1 cellular context compared by ENCODE assay signal in the genomic region with DNA sequence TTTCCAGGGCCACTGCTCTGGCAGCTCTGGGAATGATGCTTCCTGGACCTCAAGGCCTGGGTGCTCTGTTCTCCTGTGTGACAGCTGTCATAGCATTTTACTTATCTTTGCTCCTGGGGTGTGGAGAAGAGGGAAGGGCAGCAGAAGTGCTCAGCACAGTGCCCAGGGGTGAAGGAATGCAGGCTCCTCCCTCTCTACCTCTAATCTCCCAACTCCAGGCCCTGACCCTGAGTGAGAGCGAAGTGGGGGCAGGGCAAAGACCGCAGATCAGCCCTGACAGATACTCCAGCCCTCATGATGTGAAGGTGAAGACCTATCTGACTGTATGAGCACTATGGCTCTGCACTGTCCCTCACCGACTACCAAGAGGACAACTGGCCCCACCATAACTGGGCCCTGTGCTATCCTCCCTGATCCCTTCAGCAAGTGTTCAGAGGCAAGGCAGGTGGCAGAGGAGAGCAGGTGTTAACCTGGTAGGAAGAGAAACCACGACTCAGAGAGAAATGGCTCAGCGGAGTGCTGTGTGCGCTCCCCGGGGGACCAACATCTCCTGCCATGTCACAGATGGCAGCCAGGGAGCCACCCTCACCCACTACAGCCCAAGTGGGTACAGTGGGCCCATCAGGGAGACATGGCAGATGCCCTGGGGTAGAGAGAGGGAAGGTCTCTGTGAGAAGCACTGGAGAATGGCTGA.
A peak's percentile ranks its signal among the peaks of the same experiment; 100 is the strongest.
TF ChIP-seq lines count a peak whose summit lies in the region.

No MANE protein-coding gene starts in this region.

TF ChIP-seq in HepG2, 621 proteins besides CTCF, POLR2A, EP300 and RAD21 (continued from another document and continues in another):
- TF ChIP-seq PAXIP1 (CRISPR knock-in tag; conservative IDR thresholded peaks at IDR 0.05) (peak; percentile 70), ZSCAN31 (CRISPR knock-in tag; IDR thresholded peaks at IDR 0.05; ENCODE audit: low read depth) (peak; percentile 53; the same call in 1 of the 2 replicates), RXRA (CRISPR knock-in tag; IDR thresholded peaks at IDR 0.05) (peak; percentile 17; the same call in 1 of the 2 replicates), SALL1 (CRISPR knock-in tag; IDR thresholded peaks at IDR 0.05) (peak; percentile 56), ZFP91 (CRISPR knock-in tag; IDR thresholded peaks at IDR 0.05; ENCODE audit: borderline replicate concordance) (peak; percentile 6; the same call in 1 of the 2 replicates), ZFX (CRISPR knock-in tag; IDR thresholded peaks at IDR 0.05; ENCODE audit: low read depth) (peak; percentile 54; the same call in 1 of the 2 replicates), ZNF205 (CRISPR knock-in tag; IDR thresholded peaks at IDR 0.05) (no peak), TBX2 (CRISPR knock-in tag; IDR thresholded peaks at IDR 0.05; ENCODE audit: borderline replicate concordance) (peak; percentile 66), NR2F6 (IDR thresholded peaks at IDR 0.05) (peak; percentile 63; the same call in 1 of the 2 replicates), NR2F6 (CRISPR knock-in tag; IDR thresholded peaks at IDR 0.05) (0 out of 2 replicates have a peak, but pooled peaks have one; percentile 48), ZBTB7B (CRISPR knock-in tag; IDR thresholded peaks at IDR 0.05) (0 out of 2 replicates have a peak, but pooled peaks have one; percentile 47), ZNF616 (CRISPR knock-in tag; IDR thresholded peaks at IDR 0.05; ENCODE audit: low read depth) (no peak), HIC2 (CRISPR knock-in tag; IDR thresholded peaks at IDR 0.05; ENCODE audit: low read depth) (peak; percentile 60; the same call in 1 of the 2 replicates), ZNF629 (CRISPR knock-in tag; conservative IDR thresholded peaks at IDR 0.05) (no peak), NBN (conservative IDR thresholded peaks at IDR 0.05) (no peak), HMG20A (CRISPR knock-in tag; IDR thresholded peaks at IDR 0.05; ENCODE audit: borderline replicate concordance) (no peak), PATZ1 (CRISPR knock-in tag; IDR thresholded peaks at IDR 0.05) (peak; percentile 43; the same call in 1 of the 2 replicates), ZNF225 (CRISPR knock-in tag; IDR thresholded peaks at IDR 0.05) (0 out of 2 replicates have a peak, but pooled peaks have one; percentile 19), FIP1L1 (IDR thresholded peaks at IDR 0.05; ENCODE audit: borderline replicate concordance, insufficient read depth, low read depth, low read length) (no peak), NCOA2 (CRISPR knock-in tag; IDR thresholded peaks at IDR 0.05) (peak; percentile 59), FOXO1 (CRISPR knock-in tag; IDR thresholded peaks at IDR 0.05) (no peak), SIX1 (CRISPR knock-in tag; IDR thresholded peaks at IDR 0.05; ENCODE audit: borderline replicate concordance) (no peak), SAP130 (CRISPR knock-in tag; IDR thresholded peaks at IDR 0.05; ENCODE audit: low read depth) (peak; percentile 30; the same call in 1 of the 2 replicates), PITX1 (CRISPR knock-in tag; IDR thresholded peaks at IDR 0.05) (no peak), ZNF274 (CRISPR knock-in tag; IDR thresholded peaks at IDR 0.05) (0 out of 2 replicates have a peak, but pooled peaks have one; percentile 33), ZNF292 (CRISPR knock-in tag; IDR thresholded peaks at IDR 0.05; ENCODE audit: borderline replicate concordance, low read depth) (0 out of 2 replicates have a peak, but pooled peaks have one; percentile 47), ZNF556 (CRISPR knock-in tag; IDR thresholded peaks at IDR 0.05; ENCODE audit: borderline replicate concordance) (0 out of 2 replicates have a peak, but pooled peaks have one; percentile 46), RCOR2 (CRISPR knock-in tag; IDR thresholded peaks at IDR 0.05) (0 out of 2 replicates have a peak, but pooled peaks have one; percentile 28), ISL2 (CRISPR knock-in tag; IDR thresholded peaks at IDR 0.05) (0 out of 2 replicates have a peak, but pooled peaks have one; percentile 29), PHF5A (CRISPR knock-in tag; IDR thresholded peaks at IDR 0.05; ENCODE audit: low read depth, unreplicated experiment) (no peak)
- TF ChIP-seq, protein P1, sequence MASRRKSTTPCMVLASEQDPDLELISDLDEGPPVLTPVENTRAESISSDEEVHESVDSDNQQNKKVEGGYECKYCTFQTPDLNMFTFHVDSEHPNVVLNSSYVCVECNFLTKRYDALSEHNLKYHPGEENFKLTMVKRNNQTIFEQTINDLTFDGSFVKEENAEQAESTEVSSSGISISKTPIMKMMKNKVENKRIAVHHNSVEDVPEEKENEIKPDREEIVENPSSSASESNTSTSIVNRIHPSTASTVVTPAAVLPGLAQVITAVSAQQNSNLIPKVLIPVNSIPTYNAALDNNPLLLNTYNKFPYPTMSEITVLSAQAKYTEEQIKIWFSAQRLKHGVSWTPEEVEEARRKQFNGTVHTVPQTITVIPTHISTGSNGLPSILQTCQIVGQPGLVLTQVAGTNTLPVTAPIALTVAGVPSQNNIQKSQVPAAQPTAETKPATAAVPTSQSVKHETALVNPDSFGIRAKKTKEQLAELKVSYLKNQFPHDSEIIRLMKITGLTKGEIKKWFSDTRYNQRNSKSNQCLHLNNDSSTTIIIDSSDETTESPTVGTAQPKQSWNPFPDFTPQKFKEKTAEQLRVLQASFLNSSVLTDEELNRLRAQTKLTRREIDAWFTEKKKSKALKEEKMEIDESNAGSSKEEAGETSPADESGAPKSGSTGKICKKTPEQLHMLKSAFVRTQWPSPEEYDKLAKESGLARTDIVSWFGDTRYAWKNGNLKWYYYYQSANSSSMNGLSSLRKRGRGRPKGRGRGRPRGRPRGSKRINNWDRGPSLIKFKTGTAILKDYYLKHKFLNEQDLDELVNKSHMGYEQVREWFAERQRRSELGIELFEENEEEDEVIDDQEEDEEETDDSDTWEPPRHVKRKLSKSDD (CRISPR knock-in tag; IDR thresholded peaks at IDR 0.05; ENCODE audit: low read depth): 0 out of 2 replicates have a peak, but pooled peaks have one; percentile 38
- TF ChIP-seq, protein P2, sequence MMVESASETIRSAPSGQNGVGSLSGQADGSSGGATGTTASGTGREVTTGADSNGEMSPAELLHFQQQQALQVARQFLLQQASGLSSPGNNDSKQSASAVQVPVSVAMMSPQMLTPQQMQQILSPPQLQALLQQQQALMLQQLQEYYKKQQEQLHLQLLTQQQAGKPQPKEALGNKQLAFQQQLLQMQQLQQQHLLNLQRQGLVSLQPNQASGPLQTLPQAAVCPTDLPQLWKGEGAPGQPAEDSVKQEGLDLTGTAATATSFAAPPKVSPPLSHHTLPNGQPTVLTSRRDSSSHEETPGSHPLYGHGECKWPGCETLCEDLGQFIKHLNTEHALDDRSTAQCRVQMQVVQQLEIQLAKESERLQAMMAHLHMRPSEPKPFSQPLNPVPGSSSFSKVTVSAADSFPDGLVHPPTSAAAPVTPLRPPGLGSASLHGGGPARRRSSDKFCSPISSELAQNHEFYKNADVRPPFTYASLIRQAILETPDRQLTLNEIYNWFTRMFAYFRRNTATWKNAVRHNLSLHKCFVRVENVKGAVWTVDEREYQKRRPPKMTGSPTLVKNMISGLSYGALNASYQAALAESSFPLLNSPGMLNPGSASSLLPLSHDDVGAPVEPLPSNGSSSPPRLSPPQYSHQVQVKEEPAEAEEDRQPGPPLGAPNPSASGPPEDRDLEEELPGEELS (CRISPR knock-in tag; IDR thresholded peaks at IDR 0.05): 0 out of 2 replicates have a peak, but pooled peaks have one; percentile 42
- TF ChIP-seq, protein P3, sequence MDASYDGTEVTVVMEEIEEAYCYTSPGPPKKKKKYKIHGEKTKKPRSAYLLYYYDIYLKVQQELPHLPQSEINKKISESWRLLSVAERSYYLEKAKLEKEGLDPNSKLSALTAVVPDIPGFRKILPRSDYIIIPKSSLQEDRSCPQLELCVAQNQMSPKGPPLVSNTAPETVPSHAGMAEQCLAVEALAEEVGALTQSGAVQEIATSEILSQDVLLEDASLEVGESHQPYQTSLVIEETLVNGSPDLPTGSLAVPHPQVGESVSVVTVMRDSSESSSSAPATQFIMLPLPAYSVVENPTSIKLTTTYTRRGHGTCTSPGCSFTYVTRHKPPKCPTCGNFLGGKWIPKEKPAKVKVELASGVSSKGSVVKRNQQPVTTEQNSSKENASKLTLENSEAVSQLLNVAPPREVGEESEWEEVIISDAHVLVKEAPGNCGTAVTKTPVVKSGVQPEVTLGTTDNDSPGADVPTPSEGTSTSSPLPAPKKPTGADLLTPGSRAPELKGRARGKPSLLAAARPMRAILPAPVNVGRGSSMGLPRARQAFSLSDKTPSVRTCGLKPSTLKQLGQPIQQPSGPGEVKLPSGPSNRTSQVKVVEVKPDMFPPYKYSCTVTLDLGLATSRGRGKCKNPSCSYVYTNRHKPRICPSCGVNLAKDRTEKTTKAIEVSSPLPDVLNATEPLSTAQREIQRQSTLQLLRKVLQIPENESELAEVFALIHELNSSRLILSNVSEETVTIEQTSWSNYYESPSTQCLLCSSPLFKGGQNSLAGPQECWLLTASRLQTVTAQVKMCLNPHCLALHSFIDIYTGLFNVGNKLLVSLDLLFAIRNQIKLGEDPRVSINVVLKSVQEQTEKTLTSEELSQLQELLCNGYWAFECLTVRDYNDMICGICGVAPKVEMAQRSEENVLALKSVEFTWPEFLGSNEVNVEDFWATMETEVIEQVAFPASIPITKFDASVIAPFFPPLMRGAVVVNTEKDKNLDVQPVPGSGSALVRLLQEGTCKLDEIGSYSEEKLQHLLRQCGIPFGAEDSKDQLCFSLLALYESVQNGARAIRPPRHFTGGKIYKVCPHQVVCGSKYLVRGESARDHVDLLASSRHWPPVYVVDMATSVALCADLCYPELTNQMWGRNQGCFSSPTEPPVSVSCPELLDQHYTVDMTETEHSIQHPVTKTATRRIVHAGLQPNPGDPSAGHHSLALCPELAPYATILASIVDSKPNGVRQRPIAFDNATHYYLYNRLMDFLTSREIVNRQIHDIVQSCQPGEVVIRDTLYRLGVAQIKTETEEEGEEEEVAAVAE (CRISPR knock-in tag; IDR thresholded peaks at IDR 0.05; ENCODE audit: borderline replicate concordance): no peak
- TF ChIP-seq, protein P4, sequence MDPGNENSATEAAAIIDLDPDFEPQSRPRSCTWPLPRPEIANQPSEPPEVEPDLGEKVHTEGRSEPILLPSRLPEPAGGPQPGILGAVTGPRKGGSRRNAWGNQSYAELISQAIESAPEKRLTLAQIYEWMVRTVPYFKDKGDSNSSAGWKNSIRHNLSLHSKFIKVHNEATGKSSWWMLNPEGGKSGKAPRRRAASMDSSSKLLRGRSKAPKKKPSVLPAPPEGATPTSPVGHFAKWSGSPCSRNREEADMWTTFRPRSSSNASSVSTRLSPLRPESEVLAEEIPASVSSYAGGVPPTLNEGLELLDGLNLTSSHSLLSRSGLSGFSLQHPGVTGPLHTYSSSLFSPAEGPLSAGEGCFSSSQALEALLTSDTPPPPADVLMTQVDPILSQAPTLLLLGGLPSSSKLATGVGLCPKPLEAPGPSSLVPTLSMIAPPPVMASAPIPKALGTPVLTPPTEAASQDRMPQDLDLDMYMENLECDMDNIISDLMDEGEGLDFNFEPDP (CRISPR knock-in tag; conservative IDR thresholded peaks at IDR 0.05): no peak
